Comparison of ENCODE assay signal across 9 cellular contexts in genomic region chr12:27619308-27619707, GRCh38.
DNase-seq lines count a peak whose midpoint lies in the region; ATAC-seq, FAIRE-seq and TF ChIP-seq lines count a peak whose summit lies in the region.
"Had no signal": no experiment of that assay in that cellular context is flagged by ENCODE, and none has a peak within 500 bp of the region (broad histone marks: within the 10 kb centered on the region; RNA-seq: fewer than 3 reads in every experiment).

No MANE protein-coding gene starts in this region.

- H3K9me3 Mint-ChIP-seq in natural killer cell treated with Interleukin-12 subunit alpha and Interleukin-12 subunit beta and Interleukin-15 and Interleukin-18, amount 100 ng/mL, for 72 hours: no peaks in the 10 kb centered on the region

- no peaks in the 10 kb centered on the region for H3K4me1 Mint-ChIP-seq in natural killer cell treated with Interleukin-12 subunit alpha and Interleukin-12 subunit beta and Interleukin-15 and Interleukin-18, amount 100 ng/mL, for 72 hours (ENCODE audit: low read depth in 2 of 2)

- DNase-seq in H54 (ENCODE audit: insufficient read length, low spot score) (no peak), NOMO-1 treated with dmso at 0.1 percent for 144 hours (lab: John Stamatoyannopoulos, UW; ENCODE audit: unreplicated experiment) (peak; percentile 51), dedifferentiated amniotic fluid mesenchymal stem cell (ENCODE audit: extremely low spot score) (peak; percentile 74), pulmonary artery endothelial cell (ENCODE audit: low read depth, low spot score) (peak; percentile 57), GM19240 (ENCODE audit: insufficient read length, low spot score) (no peak), DMS114 treated with DMSO at 0.1 percent for 48 hours (lab: John Stamatoyannopoulos, UW; ENCODE audit: unreplicated experiment) (no peak)
- DNase-seq in natural killer cell treated with Interleukin-12 subunit alpha and Interleukin-12 subunit beta and Interleukin-15 and Interleukin-18, amount 100 ng/mL, for 72 hours (ENCODE audit: low spot score): no peak
- DNase-seq: Peyer's patch had no signal

- no peak overlapping the region for H3K4me3 Mint-ChIP-seq in natural killer cell treated with Interleukin-12 subunit alpha and Interleukin-12 subunit beta and Interleukin-15 and Interleukin-18, amount 100 ng/mL, for 72 hours

- peaks cover 16 to 41% of the 10 kb centered on the region in 2 donors for H3K27me3 Mint-ChIP-seq in natural killer cell treated with Interleukin-12 subunit alpha and Interleukin-12 subunit beta and Interleukin-15 and Interleukin-18, amount 100 ng/mL, for 72 hours

- TF ChIP-seq POLR2A in H54 (IDR thresholded peaks at IDR 0.05; ENCODE audit: low read depth, low read length): no peak

- H3K27ac Mint-ChIP-seq in natural killer cell treated with Interleukin-12 subunit alpha and Interleukin-12 subunit beta and Interleukin-15 and Interleukin-18, amount 100 ng/mL, for 72 hours: no peak overlapping the region

- no peaks in the 10 kb centered on the region for H3K36me3 Mint-ChIP-seq in natural killer cell treated with Interleukin-12 subunit alpha and Interleukin-12 subunit beta and Interleukin-15 and Interleukin-18, amount 100 ng/mL, for 72 hours

- FAIRE-seq in H54 (lab: Jason Lieb, UNC): peak; percentile 89

- no peak for ATAC-seq in natural killer cell treated with Interleukin-12 subunit alpha and Interleukin-12 subunit beta and Interleukin-15 and Interleukin-18, amount 100 ng/mL, for 72 hours
- ATAC-seq in HG02642 (IDR thresholded peaks at IDR 0.05; ENCODE audit: poor library complexity, unreplicated experiment): no peak

Comparison
In these comparisons a context has a peak if more than half of its experiments do, and no peak if none do; other contexts are left out.
1. DNase-seq: peak in NOMO-1 treated with dmso at 0.1 percent for 144 hours (single experiment), dedifferentiated amniotic fluid mesenchymal stem cell (single experiment) and pulmonary artery endothelial cell (single experiment); none in H54 (single experiment), natural killer cell treated with Interleukin-12 subunit alpha and Interleukin-12 subunit beta and Interleukin-15 and Interleukin-18, amount 100 ng/mL, for 72 hours (single experiment), GM19240 (single experiment) and DMS114 treated with DMSO at 0.1 percent for 48 hours (single experiment).